14 cellular contexts compared by ENCODE assay signal in genomic region chr1:202205523-202206190, GRCh38. TPM values are rescaled to one million over a fixed set of nuclear protein-coding genes. Genes with fewer than 3 reads are reported as not detected.
DNase-seq lines count a peak whose midpoint lies in the region; ATAC-seq and TF ChIP-seq lines count a peak whose summit lies in the region.
"Had no signal": no experiment of that assay in that cellular context is flagged by ENCODE, and none has a peak within 500 bp of the region (broad histone marks: within the 10 kb centered on the region; RNA-seq: fewer than 3 reads in every experiment).

No MANE protein-coding gene starts in this region.

- no peak for DNase-seq in brain microvascular endothelial cell
- no peak for DNase-seq in mesenchymal stem cell
- no peak for DNase-seq in lower leg skin (ENCODE audit: low spot score in 2 of 2)
- DNase-seq in midbrain (lab: John Stamatoyannopoulos, UW) = no peak
- DNase-seq in dedifferentiated amniotic fluid mesenchymal stem cell (ENCODE audit: extremely low spot score) = no peak
- DNase-seq: activated CD8-positive, alpha-beta memory T cell treated with anti-CD3 and anti-CD28 coated beads for 24 hours; CD8-positive, alpha-beta T cell; MG63; psoas muscle; stomach; T-helper 17 cell had no signal

- 79% methylated on average over 4 of the region's 5 CpGs for WGBS in mesenchymal stem cell
- 74 to 77% methylated on average over 5 of the region's 5 CpGs for WGBS in lower leg skin, 2 donors

- no peak overlapping the region for H2BK15ac ChIP-seq in mesenchymal stem cell (ENCODE audit: low read depth, poor library complexity, severe bottlenecking)

- no peaks in the 10 kb centered on the region for H3K4me1 ChIP-seq in KMS-11 (ENCODE audit: low read depth, poor library complexity, severe bottlenecking)
- H3K4me1 ChIP-seq in mesenchymal stem cell (ENCODE audit: control insufficient read depth, insufficient read depth, low read depth, low read length) = peaks cover 6% of the 10 kb centered on the region

- H2BK5ac ChIP-seq in mesenchymal stem cell (ENCODE audit: low read depth, low read length, poor library complexity, severe bottlenecking) = no peak overlapping the region

- in situ Hi-C loops in brain microvascular endothelial cell (cut with HindIII; ENCODE audit: low pct_ligation_motif_present, low sequenced_read_pairs) = loop anchor here (25.0 kb wide), 1 partner anchor 107 kb away; no protein-coding TSS in a partner anchor

- no peak overlapping the region for H4K8ac ChIP-seq in mesenchymal stem cell (ENCODE audit: low read length)

- H3K14ac ChIP-seq in mesenchymal stem cell (ENCODE audit: low read length in 2 of 2) = no peak overlapping the region

- H3K36me3 ChIP-seq in KMS-11 (ENCODE audit: insufficient read depth) (no peaks in the 10 kb centered on the region), brain microvascular endothelial cell (replicated peaks) (no peaks in the 10 kb centered on the region), mesenchymal stem cell (ENCODE audit: control insufficient read depth in 1 of 2, insufficient read depth in 2 of 2, low read depth in 1 of 2, low read length in 2 of 2) (no peaks in the 10 kb centered on the region)
- H3K36me3 ChIP-seq: MG63, stomach had no signal

- H3K4me3 ChIP-seq in KMS-11 (IDR thresholded peaks at IDR 0.05; ENCODE audit: insufficient read depth, low read depth, low read length) = no peak overlapping the region
- H3K4me3 ChIP-seq in brain microvascular endothelial cell (ENCODE audit: low read depth, low read length) = no peak overlapping the region
- no peak overlapping the region for H3K4me3 ChIP-seq in mesenchymal stem cell (ENCODE audit: insufficient read depth in 1 of 2, low read depth in 1 of 2, low read length in 2 of 2)
- no peak overlapping the region for H3K4me3 ChIP-seq in lower leg skin (ENCODE audit: low read depth, poor library complexity, severe bottlenecking)
- H3K4me3 ChIP-seq: MG63, psoas muscle, stomach had no signal

- ATAC-seq in GM18909 (IDR thresholded peaks at IDR 0.05; ENCODE audit: poor library complexity, unreplicated experiment) = no peak
- ATAC-seq: CD8-positive, alpha-beta T cell; psoas muscle; T-helper 17 cell had no signal

- H3K4ac ChIP-seq in mesenchymal stem cell (ENCODE audit: low read depth in 1 of 2, low read length in 2 of 2) = no peak overlapping the region

- peak overlapping the region; percentile 2 for H2AK5ac ChIP-seq in mesenchymal stem cell (ENCODE audit: low read length, severe bottlenecking)

- H2AFZ ChIP-seq in KMS-11 (ENCODE audit: low read depth) = no peak overlapping the region
- H2AFZ ChIP-seq in mesenchymal stem cell (ENCODE audit: low read depth, low read length) = no peak overlapping the region

- H3K9ac ChIP-seq in KMS-11 = no peak overlapping the region
- no peak overlapping the region for H3K9ac ChIP-seq in mesenchymal stem cell (ENCODE audit: low read length)

- TF ChIP-seq CTCF in C4-2B (conservative IDR thresholded peaks at IDR 0.05) (peak; percentile 30), KMS-11 (conservative IDR thresholded peaks at IDR 0.05; ENCODE audit: low read depth, low read length) (peak; percentile 54), brain microvascular endothelial cell (IDR thresholded peaks at IDR 0.05; ENCODE audit: low read depth, low read length, missing control alignments) (peak; percentile 57), lower leg skin (IDR thresholded peaks at IDR 0.05) (peak in 1 of 3 donors; percentile 22)

- H3K4me2 ChIP-seq in KMS-11 = no peak overlapping the region
- H3K4me2 ChIP-seq in mesenchymal stem cell (ENCODE audit: low read length, poor library complexity, severe bottlenecking) = no peak overlapping the region

- TF ChIP-seq POLR2A in lower leg skin (IDR thresholded peaks at IDR 0.05) = no peak

- no peak overlapping the region for H3K23ac ChIP-seq in mesenchymal stem cell (ENCODE audit: low read length in 2 of 2)

- H3K79me1 ChIP-seq in mesenchymal stem cell (replicated peaks; ENCODE audit: low read length, poor library complexity, severe bottlenecking) = no peaks in the 10 kb centered on the region

- H3K27me3 ChIP-seq in KMS-11 (ENCODE audit: insufficient read depth, low read depth) (peaks cover 24% of the 10 kb centered on the region; the same call in 1 of the 2 replicates), brain microvascular endothelial cell (replicated peaks) (peaks cover 3% of the 10 kb centered on the region), mesenchymal stem cell (ENCODE audit: control insufficient read depth in 1 of 2, insufficient read depth in 1 of 2, low read length in 2 of 2) (peaks cover 4 to 86% of the 10 kb centered on the region in 2 experiments)

- no peak overlapping the region for H2BK12ac ChIP-seq in mesenchymal stem cell (ENCODE audit: low read length in 2 of 2)

- no peaks in the 10 kb centered on the region for H3K9me3 ChIP-seq in mesenchymal stem cell (ENCODE audit: control insufficient read depth, low read length)
- H3K9me3 ChIP-seq: MG63, psoas muscle, stomach had no signal

- no peaks in the 10 kb centered on the region for H4K20me1 ChIP-seq in KMS-11 (ENCODE audit: insufficient read depth)

- H3K27ac ChIP-seq in C4-2B (no peak overlapping the region), KMS-11 (no peak overlapping the region), brain microvascular endothelial cell (no peak overlapping the region), mesenchymal stem cell (ENCODE audit: low read length, poor library complexity, severe bottlenecking) (no peak overlapping the region)
- H3K27ac ChIP-seq: psoas muscle, stomach had no signal

- H4K91ac ChIP-seq in mesenchymal stem cell (ENCODE audit: low read length) = no peak overlapping the region

- H3K18ac ChIP-seq in mesenchymal stem cell (ENCODE audit: low read depth in 1 of 2, low read length in 2 of 2) = no peak overlapping the region

- intact Hi-C loops in lower leg skin (cut with DNase I; ENCODE audit: low total_unique reads) = no loop called here

- no peaks in the 10 kb centered on the region for H3K79me2 ChIP-seq in KMS-11 (ENCODE audit: insufficient read depth, low read depth)

- H2BK120ac ChIP-seq in mesenchymal stem cell (ENCODE audit: low read depth, low read length) = no peak overlapping the region

RNA-seq across cellular contexts. Expression of gene LGR6, which starts 12.1 kb away (rescaled TPM):
- not detected for polyA plus RNA-seq in mesenchymal stem cell (2013, experiment 1 of 2)
- not detected for polyA plus RNA-seq in mesenchymal stem cell (2013, experiment 2 of 2)
- total RNA-seq in lower leg skin = 1 to 10 TPM in 2 of 4 donors, under 1 TPM in 2; 0.39 to 4.4 (median 1.8) TPM

RNA-seq across cellular contexts. Expression of gene PTPN7, which starts 45.3 kb away (rescaled TPM):
- not detected for polyA plus RNA-seq in mesenchymal stem cell (2013, experiment 1 of 2)
- 0.15 TPM for polyA plus RNA-seq in mesenchymal stem cell (2013, experiment 2 of 2)
- 1 to 10 TPM; 1.6 to 2.4 (median 2.2) TPM for total RNA-seq in lower leg skin
